In the genomic region with DNA sequence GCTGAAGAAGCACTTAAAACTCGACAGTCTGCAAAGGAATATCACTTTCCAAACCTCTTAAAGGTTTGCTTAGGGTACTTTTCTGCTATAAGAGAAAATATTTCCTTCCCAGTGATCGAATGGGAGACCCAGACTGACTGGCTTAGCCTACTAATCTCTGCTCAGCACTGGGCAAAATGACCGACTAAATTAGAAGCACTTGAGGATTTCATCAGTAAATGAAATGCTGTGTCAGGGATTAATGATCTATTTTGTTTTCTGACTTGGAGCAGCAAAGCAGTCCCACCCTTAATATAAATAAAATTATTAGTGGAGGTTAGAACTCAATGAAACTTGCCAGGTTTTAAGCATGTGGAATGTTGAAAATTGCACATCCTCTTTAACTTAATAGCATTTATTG, we compare ENCODE assay signal across 32 cellular contexts.
"Had no signal": no experiment of that assay in that cellular context is flagged by ENCODE, and none has a peak within 500 bp of the region (broad histone marks: within the 10 kb centered on the region; RNA-seq: fewer than 3 reads in every experiment).

No MANE protein-coding gene starts in this region.

- H3K27ac Mint-ChIP-seq: activated CD4-positive, alpha-beta T cell treated with anti-CD3 and anti-CD28 coated beads, Interleukin-2, amount 10 ng/mL, durations not matched to agents 24 days and 14 days; activated CD8-positive, alpha-beta T cell treated with anti-CD3 and anti-CD28 coated beads for 36 hours; activated naive CD8-positive, alpha-beta T cell treated with anti-CD3 and anti-CD28 coated beads for 36 hours; activated T-cell treated with anti-CD3 and anti-CD28 coated beads, Interleukin-2, amount 50 U/mL, for 72 hours; activated T-helper 17 cell treated with anti-CD3 and anti-CD28 coated beads, Interleukin-2, amount 50 U/mL, for 72 hours had no signal

- H3K27ac ChIP-seq: brain microvascular endothelial cell, SJCRH30, SK-N-MC had no signal

- H3K9me3 ChIP-seq: MG63, SJCRH30 had no signal

- H3K27me3 Mint-ChIP-seq: activated CD4-positive, alpha-beta T cell treated with anti-CD3 and anti-CD28 coated beads, Interleukin-2, amount 10 ng/mL, durations not matched to agents 24 days and 14 days; activated CD8-positive, alpha-beta T cell treated with anti-CD3 and anti-CD28 coated beads for 36 hours; activated naive CD8-positive, alpha-beta T cell treated with anti-CD3 and anti-CD28 coated beads for 36 hours; activated T-helper 17 cell treated with anti-CD3 and anti-CD28 coated beads, Interleukin-2, amount 50 U/mL, for 72 hours; central memory CD8-positive, alpha-beta T cell had no signal

- H3K4me3 Mint-ChIP-seq: activated CD4-positive, alpha-beta T cell treated with anti-CD3 and anti-CD28 coated beads, Interleukin-2, amount 10 ng/mL, durations not matched to agents 24 days and 14 days; activated CD8-positive, alpha-beta T cell treated with anti-CD3 and anti-CD28 coated beads for 36 hours; activated naive CD8-positive, alpha-beta T cell treated with anti-CD3 and anti-CD28 coated beads for 36 hours; activated T-cell treated with anti-CD3 and anti-CD28 coated beads, Interleukin-2, amount 50 U/mL, for 72 hours; activated T-helper 17 cell treated with anti-CD3 and anti-CD28 coated beads, Interleukin-2, amount 50 U/mL, for 72 hours; central memory CD8-positive, alpha-beta T cell had no signal

- H3K4me1 Mint-ChIP-seq: activated CD4-positive, alpha-beta T cell treated with anti-CD3 and anti-CD28 coated beads, Interleukin-2, amount 10 ng/mL, durations not matched to agents 24 days and 14 days; activated naive CD8-positive, alpha-beta T cell treated with anti-CD3 and anti-CD28 coated beads for 36 hours; activated T-helper 17 cell treated with anti-CD3 and anti-CD28 coated beads, Interleukin-2, amount 50 U/mL, for 72 hours; central memory CD8-positive, alpha-beta T cell had no signal

- DNase-seq: activated CD4-positive, alpha-beta T cell treated with anti-CD3 and anti-CD28 coated beads, Interleukin-2, amount 10 ng/mL, durations not matched to agents 24 days and 14 days; activated CD4-positive, alpha-beta T cell treated with anti-CD3 and anti-CD28 coated beads, Interleukin-2, amount 50 U/mL, for 4 hours; activated CD8-positive, alpha-beta T cell treated with anti-CD3 and anti-CD28 coated beads for 36 hours; activated effector memory CD4-positive, alpha-beta T cell treated with anti-CD3 and anti-CD28 coated beads, Interleukin-2, amount 50 U/mL, for 16 hours; activated naive CD4-positive, alpha-beta T cell; activated naive CD4-positive, alpha-beta T cell treated with anti-CD3 and anti-CD28 coated beads, Interleukin-2, amount 50 U/mL, for 16 hours; activated naive CD8-positive, alpha-beta T cell treated with anti-CD3 and anti-CD28 coated beads for 36 hours; activated T-cell treated with anti-CD3 and anti-CD28 coated beads, Interleukin-2, amount 50 U/mL, for 1 hour; activated T-cell treated with anti-CD3 and anti-CD28 coated beads, Interleukin-2, amount 50 U/mL, for 72 hours; amniotic stem cell; aorta; brain microvascular endothelial cell; Kasumi-1; MG63; NCI-H1048; NCI-H1105 treated with DMSO at 0.1 percent for 48 hours; NCI-H1436; NCI-H1694; NCI-H1930; NCI-H2081 treated with DMSO at 0.1 percent for 48 hours; NCI-H2171; NCI-H446; NCI-H510A treated with DMSO at 0.1 percent for 48 hours; NCI-H526 treated with DMSO at 0.1 percent for 48 hours; NCI-H774; SHP77; SJCRH30; T1000 had no signal

- H3K27me3 ChIP-seq: brain microvascular endothelial cell, MG63, SJCRH30 had no signal

- H3K36me3 ChIP-seq: brain microvascular endothelial cell, MG63, SJCRH30 had no signal

- H3K9me3 Mint-ChIP-seq: activated T-helper 17 cell treated with anti-CD3 and anti-CD28 coated beads, Interleukin-2, amount 50 U/mL, for 72 hours had no signal

- ATAC-seq: activated CD8-positive, alpha-beta T cell treated with anti-CD3 and anti-CD28 coated beads for 36 hours; activated T-cell treated with anti-CD3 and anti-CD28 coated beads, Interleukin-2, amount 50 U/mL, for 72 hours; activated T-helper 17 cell treated with anti-CD3 and anti-CD28 coated beads, Interleukin-2, amount 50 U/mL, for 72 hours; Panc1 had no signal

- H3K36me3 Mint-ChIP-seq: activated naive CD8-positive, alpha-beta T cell treated with anti-CD3 and anti-CD28 coated beads for 36 hours had no signal

- H3K4me3 ChIP-seq: MG63, SJCRH30, SK-N-MC had no signal
